22 cellular contexts compared by ENCODE assay signal in genomic region chr13:41813426-41813825, GRCh38.
DNase-seq lines count a peak whose midpoint lies in the region; ATAC-seq, FAIRE-seq and TF ChIP-seq lines count a peak whose summit lies in the region.
"Had no signal": no experiment of that assay in that cellular context is flagged by ENCODE, and none has a peak within 500 bp of the region (broad histone marks: within the 10 kb centered on the region; RNA-seq: fewer than 3 reads in every experiment).

No MANE protein-coding gene starts in this region.

- H2BK120ac ChIP-seq in IMR-90 (ENCODE audit: low read depth, low read length): no peak overlapping the region

- H2AFZ ChIP-seq in IMR-90 (replicated peaks; ENCODE audit: low read length, poor library complexity): no peak overlapping the region

- no peaks in the 10 kb centered on the region for H3K27me3 Mint-ChIP-seq in memory B cell

- H2BK20ac ChIP-seq in IMR-90 (ENCODE audit: low read depth, low read length): no peak overlapping the region

- no peak overlapping the region for H2BK15ac ChIP-seq in IMR-90 (ENCODE audit: low read depth, low read length)

- peak overlapping the region; percentile 59 for H2BK5ac ChIP-seq in IMR-90 (ENCODE audit: low read depth, low read length, poor library complexity, severe bottlenecking)

- peak overlapping the region in 1 of 2 experiments; percentile 24; a peak in 1 of 4 replicates for H4K8ac ChIP-seq in IMR-90 (ENCODE audit: low read depth in 2 of 2, low read length in 2 of 2)

- H3K4me3 ChIP-seq in IMR-90 (ENCODE audit: insufficient read depth, low read depth, low read length) (no peak overlapping the region), bronchial epithelial cell (ENCODE audit: low read depth, low read length) (no peak overlapping the region)
- H3K4me3 ChIP-seq: coronary artery, gastroesophageal sphincter, left ventricle myocardium inferior, uterus had no signal

- H3K4me1 ChIP-seq in IMR-90 (ENCODE audit: control insufficient read depth, insufficient read depth, low read length): peaks cover 2% of the 10 kb centered on the region; the same call in 1 of the 2 replicates
- H3K4me1 ChIP-seq: Caco-2, uterus had no signal

- peak; percentile 16 for DNase-seq in AG20443 (ENCODE audit: low spot score)
- DNase-seq in IMR-90: peak; percentile 66
- peak; percentile 9 for DNase-seq in bronchial epithelial cell (ENCODE audit: low read depth)
- no peak for DNase-seq in memory B cell (ENCODE audit: low spot score in 2 of 2)
- no peak for DNase-seq in activated CD4-positive, alpha-beta T cell treated with anti-CD3 and anti-CD28 coated beads, Interleukin-2, amount 50 U/mL, for 1 hour
- DNase-seq in iPS-NIHi7 (ENCODE audit: extremely low spot score): no peak
- no peak for DNase-seq in kidney tubule cell (ENCODE audit: low spot score)
- DNase-seq in hypothalamus (lab: John Stamatoyannopoulos, UW): no peak
- DNase-seq: activated CD4-positive, alpha-beta T cell treated with anti-CD3 and anti-CD28 coated beads, Interleukin-2, amount 50 U/mL, for 4 hours; activated naive CD4-positive, alpha-beta T cell treated with anti-CD3 and anti-CD28 coated beads for 36 hours; activated T-cell treated with anti-CD3 and anti-CD28 coated beads, Interleukin-2, amount 50 U/mL, for 1 hour; Caco-2; left ventricle myocardium inferior; NCI-H748 treated with DMSO at 0.1 percent for 48 hours; stimulated activated CD8-positive, alpha-beta memory T cell treated with anti-CD3 and anti-CD28 coated beads, Interleukin-4, amount 100 ng/mL, for 48 hours; substantia nigra; uterus had no signal

- intact Hi-C loops in IMR-90 (cut with micrococcal nuclease): no loop called here

- no peak overlapping the region for H3K23ac ChIP-seq in IMR-90 (ENCODE audit: low read depth, low read length)

- H2AK9ac ChIP-seq in IMR-90 (replicated peaks; ENCODE audit: low read depth, low read length, poor library complexity): no peak overlapping the region

- no peak overlapping the region for H4K91ac ChIP-seq in IMR-90 (ENCODE audit: insufficient read depth, low read depth, low read length)

- H3K27ac ChIP-seq in IMR-90 (ENCODE audit: insufficient read depth, low read length): no peak overlapping the region; the same call in 1 of the 2 replicates
- H3K27ac ChIP-seq: coronary artery, gastroesophageal sphincter, uterus, VCaP had no signal

- no peak overlapping the region; the same call in 1 of the 2 replicates for H4K5ac ChIP-seq in IMR-90 (ENCODE audit: low read depth, low read length)

- dilution Hi-C loops in IMR-90 (cut with HindIII; ENCODE audit: low sequenced_read_pairs, unreplicated experiment): no loop called here

- H3K9me3 ChIP-seq in IMR-90 (ENCODE audit: control insufficient read depth, insufficient read depth, low read length): peaks cover 2% of the 10 kb centered on the region; the same call in 1 of the 2 replicates
- H3K9me3 ChIP-seq: Caco-2, gastroesophageal sphincter, left ventricle myocardium inferior, uterus had no signal

- H3K27me3 ChIP-seq in IMR-90 (ENCODE audit: control insufficient read depth, insufficient read depth, low read length) (no peaks in the 10 kb centered on the region), bronchial epithelial cell (ENCODE audit: control insufficient read depth, insufficient read depth, low read length) (no peaks in the 10 kb centered on the region)
- H3K27me3 ChIP-seq: gastroesophageal sphincter, uterus had no signal

- peaks cover 33% of the 10 kb centered on the region for H3K36me3 Mint-ChIP-seq in memory B cell

- POLR2A ChIA-PET in IMR-90 (lab: Charles Lee; ENCODE audit: unreplicated experiment): no interaction called here

- no peak overlapping the region; the same call in 1 of the 2 replicates for H3K4me2 ChIP-seq in IMR-90 (ENCODE audit: low read depth, low read length)

- no peak overlapping the region for H3K18ac ChIP-seq in IMR-90 (ENCODE audit: low read depth, low read length)

- no peak overlapping the region for H3K56ac ChIP-seq in IMR-90 (ENCODE audit: extremely low read depth, insufficient read depth, low read length)

- 0 out of 2 replicates have a peak, but pooled peaks cover 1% of the 10 kb centered on the region for H3K36me3 ChIP-seq in IMR-90 (ENCODE audit: control insufficient read depth, insufficient read depth, low read length)
- peaks cover 4% of the 10 kb centered on the region for H3K36me3 ChIP-seq in bronchial epithelial cell (ENCODE audit: control insufficient read depth, insufficient read depth, low read length)
- H3K36me3 ChIP-seq: uterus had no signal

- CTCF ChIA-PET in IMR-90 (lab: Yijun Ruan, JAX): no interaction called here

- TF ChIP-seq RAD21 in IMR-90 (IDR thresholded peaks at IDR 0.05; ENCODE audit: low read length): no peak

- in situ Hi-C loops in IMR-90 (cut with MboI; ENCODE audit: low sequenced_read_pairs): no loop called here

- peaks cover 1% of the 10 kb centered on the region for H3K9me3 Mint-ChIP-seq in memory B cell
- H3K9me3 Mint-ChIP-seq: activated naive CD4-positive, alpha-beta T cell treated with anti-CD3 and anti-CD28 coated beads for 36 hours; T-helper 1 cell treated with Interleukin-12 subunit alpha and Interleukin-12 subunit beta and Interleukin-4 antibody, amounts not matched to agents 30 μg/mL and 1 μg/mL, for 36 hours had no signal

- TF ChIP-seq CTCF in IMR-90 (conservative IDR thresholded peaks at IDR 0.05; ENCODE audit: low read depth, low read length): no peak
- TF ChIP-seq CTCF in bronchial epithelial cell (IDR thresholded peaks at IDR 0.05; ENCODE audit: insufficient read depth, low read length, severe bottlenecking): no peak

- no peaks in the 10 kb centered on the region; the same call in 1 of the 2 replicates for H3K9me1 ChIP-seq in IMR-90 (ENCODE audit: insufficient read depth, low read length)

- H3K4ac ChIP-seq in IMR-90 (ENCODE audit: low read depth, low read length): no peak overlapping the region

- H4K20me1 ChIP-seq in IMR-90 (ENCODE audit: insufficient read depth, low read length): no peaks in the 10 kb centered on the region

- BruUV-seq in IMR-90 (replicated peaks; lab: Mats Ljungman, UMichigan): no TSS peak

- no peak overlapping the region for H3K4me3 Mint-ChIP-seq in memory B cell
- H3K4me3 Mint-ChIP-seq: activated naive CD4-positive, alpha-beta T cell treated with anti-CD3 and anti-CD28 coated beads for 36 hours; T-helper 1 cell treated with Interleukin-12 subunit alpha and Interleukin-12 subunit beta and Interleukin-4 antibody, amounts not matched to agents 30 μg/mL and 1 μg/mL, for 36 hours had no signal

- no peak overlapping the region for H3K14ac ChIP-seq in IMR-90 (replicated peaks; ENCODE audit: low read depth, low read length)

- peaks cover 0 to under 1% of the 10 kb centered on the region in 2 experiments; a peak in 1 of 4 replicates for H3K79me1 ChIP-seq in IMR-90 (ENCODE audit: low read depth in 1 of 2, low read length in 2 of 2)

- H3K9ac ChIP-seq in IMR-90 (ENCODE audit: low read depth, low read length): no peak overlapping the region

- H3K4me1 Mint-ChIP-seq in memory B cell: peaks cover 28% of the 10 kb centered on the region

- peak overlapping the region; percentile 14 for H3K27ac Mint-ChIP-seq in memory B cell
- H3K27ac Mint-ChIP-seq: activated naive CD4-positive, alpha-beta T cell treated with anti-CD3 and anti-CD28 coated beads for 36 hours; T-helper 1 cell treated with Interleukin-12 subunit alpha and Interleukin-12 subunit beta and Interleukin-4 antibody, amounts not matched to agents 30 μg/mL and 1 μg/mL, for 36 hours had no signal

- peak; percentile 92 for ATAC-seq in IMR-90 (ENCODE audit: low read depth)
- no peak for ATAC-seq in memory B cell (ENCODE audit: low read depth)
- ATAC-seq: gastroesophageal sphincter, HCT116 had no signal

- TF ChIP-seq POLR2A in IMR-90 (IDR thresholded peaks at IDR 0.05; ENCODE audit: low read depth, low read length): no peak

- no peak for FAIRE-seq in bronchial epithelial cell (lab: Jason Lieb, UNC)

- peak overlapping the region; percentile 20; the same call in 1 of the 2 replicates for H2AK5ac ChIP-seq in IMR-90 (ENCODE audit: low read depth, low read length)

TF ChIP-seq in IMR-90, 13 proteins besides CTCF, POLR2A, EP300 and RAD21:
- TF ChIP-seq MXI1 (IDR thresholded peaks at IDR 0.05; ENCODE audit: borderline replicate concordance, low read depth, low read length) (no peak), FOS (IDR thresholded peaks at IDR 0.05; ENCODE audit: low read depth, low read length) (0 out of 2 replicates have a peak, but pooled peaks have one; percentile 4)

Comparison
In these comparisons a context has a peak if more than half of its experiments do, and no peak if none do; other contexts are left out.
1. DNase-seq: peak in AG20443 (single experiment), IMR-90 (single experiment) and bronchial epithelial cell (single experiment); none in memory B cell (0 of 2), activated CD4-positive, alpha-beta T cell treated with anti-CD3 and anti-CD28 coated beads, Interleukin-2, amount 50 U/mL, for 1 hour (single experiment), iPS-NIHi7 (single experiment), kidney tubule cell (single experiment) and hypothalamus (0 of 51).